ENCODE assay signal across 1 cellular context in the genomic region with DNA sequence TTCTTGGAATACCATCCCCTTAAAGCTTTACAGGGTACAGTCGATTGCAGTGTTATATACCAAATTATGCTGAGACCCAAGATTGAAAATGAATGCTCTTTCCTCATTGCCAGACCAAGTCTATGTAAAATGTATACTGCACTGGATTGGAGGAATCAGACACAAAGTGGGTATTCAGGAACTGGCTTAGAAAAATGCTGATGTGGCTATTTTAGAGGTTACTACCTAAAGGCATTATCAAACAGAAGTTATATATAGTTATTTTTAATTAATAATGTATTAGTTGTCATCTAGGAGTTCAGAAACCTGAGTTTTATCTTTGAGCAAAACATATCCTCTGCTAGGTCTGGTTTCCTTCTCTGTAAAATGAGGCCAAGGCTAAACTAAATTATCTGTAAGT.
TF ChIP-seq lines count a peak whose summit lies in the region.

No MANE protein-coding gene starts in this region.

TF ChIP-seq in K562, 482 proteins besides CTCF, POLR2A, EP300 and RAD21:
- TF ChIP-seq PHB (CRISPR knock-in tag; IDR thresholded peaks at IDR 0.05) (no peak), RBM25 (IDR thresholded peaks at IDR 0.05; ENCODE audit: low read depth, low read length, severe bottlenecking) (no peak), MAFF (IDR thresholded peaks at IDR 0.05; ENCODE audit: low read length) (peak; percentile 96), ZKSCAN8 (CRISPR knock-in tag; IDR thresholded peaks at IDR 0.05) (no peak), C11orf30 (IDR thresholded peaks at IDR 0.05; ENCODE audit: low read depth) (peak; percentile 92), TAL1 (IDR thresholded peaks at IDR 0.05) (no peak), SMAD1 (IDR thresholded peaks at IDR 0.05; ENCODE audit: low read depth, low read length, partially characterized antibody) (no peak), MEIS2 (IDR thresholded peaks at IDR 0.05; ENCODE audit: partially characterized antibody) (no peak), MAFG (tag; conservative IDR thresholded peaks at IDR 0.05) (peak; percentile 89), ZNF431 (CRISPR knock-in tag; IDR thresholded peaks at IDR 0.05) (no peak), MCM7 (IDR thresholded peaks at IDR 0.05) (no peak), ZKSCAN1 (IDR thresholded peaks at IDR 0.05; ENCODE audit: low read depth, low read length) (no peak), ARID1B (IDR thresholded peaks at IDR 0.05) (no peak), ZNF75A (CRISPR knock-in tag; IDR thresholded peaks at IDR 0.05) (no peak), MAFK (IDR thresholded peaks at IDR 0.05; ENCODE audit: low read length) (peak; percentile 98), ZBTB43 (CRISPR knock-in tag; IDR thresholded peaks at IDR 0.05) (no peak), TSC22D4 (tag; IDR thresholded peaks at IDR 0.05) (no peak), STAT5A (IDR thresholded peaks at IDR 0.05; ENCODE audit: borderline replicate concordance, low read length) (no peak), ZNF316 (IDR thresholded peaks at IDR 0.05) (peak; percentile 96)
- TF ChIP-seq, protein P1, sequence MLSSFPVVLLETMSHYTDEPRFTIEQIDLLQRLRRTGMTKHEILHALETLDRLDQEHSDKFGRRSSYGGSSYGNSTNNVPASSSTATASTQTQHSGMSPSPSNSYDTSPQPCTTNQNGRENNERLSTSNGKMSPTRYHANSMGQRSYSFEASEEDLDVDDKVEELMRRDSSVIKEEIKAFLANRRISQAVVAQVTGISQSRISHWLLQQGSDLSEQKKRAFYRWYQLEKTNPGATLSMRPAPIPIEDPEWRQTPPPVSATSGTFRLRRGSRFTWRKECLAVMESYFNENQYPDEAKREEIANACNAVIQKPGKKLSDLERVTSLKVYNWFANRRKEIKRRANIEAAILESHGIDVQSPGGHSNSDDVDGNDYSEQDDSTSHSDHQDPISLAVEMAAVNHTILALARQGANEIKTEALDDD (IDR thresholded peaks at IDR 0.05) = no peak
- TF ChIP-seq, protein P2, sequence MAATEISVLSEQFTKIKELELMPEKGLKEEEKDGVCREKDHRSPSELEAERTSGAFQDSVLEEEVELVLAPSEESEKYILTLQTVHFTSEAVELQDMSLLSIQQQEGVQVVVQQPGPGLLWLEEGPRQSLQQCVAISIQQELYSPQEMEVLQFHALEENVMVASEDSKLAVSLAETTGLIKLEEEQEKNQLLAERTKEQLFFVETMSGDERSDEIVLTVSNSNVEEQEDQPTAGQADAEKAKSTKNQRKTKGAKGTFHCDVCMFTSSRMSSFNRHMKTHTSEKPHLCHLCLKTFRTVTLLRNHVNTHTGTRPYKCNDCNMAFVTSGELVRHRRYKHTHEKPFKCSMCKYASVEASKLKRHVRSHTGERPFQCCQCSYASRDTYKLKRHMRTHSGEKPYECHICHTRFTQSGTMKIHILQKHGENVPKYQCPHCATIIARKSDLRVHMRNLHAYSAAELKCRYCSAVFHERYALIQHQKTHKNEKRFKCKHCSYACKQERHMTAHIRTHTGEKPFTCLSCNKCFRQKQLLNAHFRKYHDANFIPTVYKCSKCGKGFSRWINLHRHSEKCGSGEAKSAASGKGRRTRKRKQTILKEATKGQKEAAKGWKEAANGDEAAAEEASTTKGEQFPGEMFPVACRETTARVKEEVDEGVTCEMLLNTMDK (IDR thresholded peaks at IDR 0.05; ENCODE audit: borderline replicate concordance, insufficient read depth, low read depth, low read length, poor library complexity, severe bottlenecking) = no peak
